Comparison of ENCODE assay signal across 16 cellular contexts in genomic region chr3:176950743-176951142, GRCh38.
DNase-seq lines count a peak whose midpoint lies in the region; ATAC-seq, FAIRE-seq and TF ChIP-seq lines count a peak whose summit lies in the region.
"Had no signal": no experiment of that assay in that cellular context is flagged by ENCODE, and none has a peak within 500 bp of the region (broad histone marks: within the 10 kb centered on the region; RNA-seq: fewer than 3 reads in every experiment).

No MANE protein-coding gene starts in this region.

- no peaks in the 10 kb centered on the region for H3K9me3 Mint-ChIP-seq in astrocyte (ENCODE audit: unreplicated experiment)
- H3K9me3 Mint-ChIP-seq: activated T-cell treated with anti-CD3 and anti-CD28 coated beads, Interleukin-2, amount 50 U/mL, for 72 hours; IgD-negative memory B cell; nephron had no signal

- intact Hi-C loops in Right ventricle myocardium superior (cut with DNase I), result no loop called here
- intact Hi-C loops in cardiac septum (cut with DNase I), result loop anchor here (2.0 to 10.0 kb wide), 6 partner anchors 92 to 1374 kb away; partner anchors contain the start of gene TBL1XR1
- intact Hi-C loops in left ventricle myocardium inferior (cut with micrococcal nuclease), result no loop called here
- intact Hi-C loops in aorta (cut with DNase I), result no loop called here
- intact Hi-C loops in testis (cut with DNase I; ENCODE audit: low total_unique reads), result no loop called here

- no peak overlapping the region for H3K4me3 ChIP-seq in astrocyte (ENCODE audit: insufficient read depth, low read depth, low read length)
- H3K4me3 ChIP-seq in left ventricle myocardium inferior, result no peak overlapping the region
- H3K4me3 ChIP-seq in aorta (ENCODE audit: low read length in 2 of 2), result no peak overlapping the region
- no peak overlapping the region for H3K4me3 ChIP-seq in testis
- no peak overlapping the region for H3K4me3 ChIP-seq in WERI-Rb-1 (ENCODE audit: low read depth, low read length)
- H3K4me3 ChIP-seq: esophagus squamous epithelium, smooth muscle cell, transverse colon had no signal

- no peak for TF ChIP-seq POLR2A in testis (IDR thresholded peaks at IDR 0.05)

- 35 to 42% methylated on average over 3 of the region's 3 CpGs for WGBS in aorta, 2 donors
- WGBS in testis, 2 donors, result 70 to 85% methylated on average over 3 of the region's 3 CpGs

- TF ChIP-seq CTCF in astrocyte (IDR thresholded peaks at IDR 0.05; ENCODE audit: insufficient read depth, low read depth, low read length), result no peak
- TF ChIP-seq CTCF in left ventricle myocardium inferior (IDR thresholded peaks at IDR 0.05; ENCODE audit: borderline replicate concordance), result no peak
- no peak for TF ChIP-seq CTCF in testis (IDR thresholded peaks at IDR 0.05)
- TF ChIP-seq CTCF in WERI-Rb-1 (IDR thresholded peaks at IDR 0.05; ENCODE audit: low read depth, low read length), result no peak

- no peaks in the 10 kb centered on the region for H3K79me2 ChIP-seq in astrocyte (ENCODE audit: insufficient read depth, low read length)

- no peak for FAIRE-seq in astrocyte (lab: Jason Lieb, UNC)
- FAIRE-seq: GM19239, kidney had no signal

- H2AFZ ChIP-seq in astrocyte (ENCODE audit: low read depth, low read length), result no peak overlapping the region

- H4K20me1 ChIP-seq in astrocyte (ENCODE audit: insufficient read depth, low read length), result no peaks in the 10 kb centered on the region

- H3K4me1 ChIP-seq in astrocyte (ENCODE audit: insufficient read depth, low read length), result peaks cover 23% of the 10 kb centered on the region
- peaks cover 38% of the 10 kb centered on the region for H3K4me1 ChIP-seq in left ventricle myocardium inferior
- H3K4me1 ChIP-seq in aorta (ENCODE audit: control insufficient read depth in 1 of 2, insufficient read depth in 2 of 2, low read length in 2 of 2), result peaks cover 0 to 7% of the 10 kb centered on the region in 2 donors
- no peaks in the 10 kb centered on the region for H3K4me1 ChIP-seq in testis

- no peaks in the 10 kb centered on the region for H3K9me3 ChIP-seq in astrocyte (ENCODE audit: insufficient read depth, low read depth, low read length)
- H3K9me3 ChIP-seq in left ventricle myocardium inferior (replicated peaks), result no peaks in the 10 kb centered on the region
- no peaks in the 10 kb centered on the region for H3K9me3 ChIP-seq in aorta (ENCODE audit: control insufficient read depth, low read length)
- H3K9me3 ChIP-seq in testis, result no peaks in the 10 kb centered on the region
- H3K9me3 ChIP-seq in WERI-Rb-1 (ENCODE audit: severe bottlenecking), result no peaks in the 10 kb centered on the region
- H3K9me3 ChIP-seq: esophagus squamous epithelium, transverse colon had no signal

- no peaks in the 10 kb centered on the region for H3K27me3 Mint-ChIP-seq in astrocyte (ENCODE audit: low read depth, unreplicated experiment)
- H3K27me3 Mint-ChIP-seq: IgD-negative memory B cell had no signal

- ATAC-seq in Right ventricle myocardium superior (ENCODE audit: poor library complexity) (peak; percentile 17), aorta (ENCODE audit: low FRiP score) (no peak), HG03175 (IDR thresholded peaks at IDR 0.05; ENCODE audit: unreplicated experiment) (no peak)
- ATAC-seq: activated T-cell treated with anti-CD3 and anti-CD28 coated beads, Interleukin-2, amount 50 U/mL, for 72 hours had no signal

- DNase-seq in Right ventricle myocardium superior (no peak), cardiac septum (ENCODE audit: low spot score) (no peak), astrocyte (ENCODE audit: low read depth) (peak; percentile 93), left ventricle myocardium inferior (no peak), aorta (no peak), testis (no peak), WERI-Rb-1 (no peak)
- DNase-seq: activated T-cell treated with anti-CD3 and anti-CD28 coated beads, Interleukin-2, amount 50 U/mL, for 72 hours; esophagus squamous epithelium; kidney; transverse colon had no signal

- H3K36me3 Mint-ChIP-seq in astrocyte (ENCODE audit: low read depth, unreplicated experiment), result peaks cover 2% of the 10 kb centered on the region
- H3K36me3 Mint-ChIP-seq: IgD-negative memory B cell had no signal

- no peak overlapping the region for H3K4me3 Mint-ChIP-seq in astrocyte (ENCODE audit: unreplicated experiment)
- H3K4me3 Mint-ChIP-seq: activated T-cell treated with anti-CD3 and anti-CD28 coated beads, Interleukin-2, amount 50 U/mL, for 72 hours; IgD-negative memory B cell; nephron had no signal

- peak overlapping the region; percentile 59 for H3K4me2 ChIP-seq in astrocyte (ENCODE audit: low read length)

- H3K27ac Mint-ChIP-seq in astrocyte (ENCODE audit: unreplicated experiment), result peak overlapping the region; percentile 64
- H3K27ac Mint-ChIP-seq: activated T-cell treated with anti-CD3 and anti-CD28 coated beads, Interleukin-2, amount 50 U/mL, for 72 hours; nephron had no signal

- H3K36me3 ChIP-seq in astrocyte (ENCODE audit: insufficient read depth, low read length) (no peaks in the 10 kb centered on the region), left ventricle myocardium inferior (no peaks in the 10 kb centered on the region), aorta (ENCODE audit: control insufficient read depth in 1 of 2, insufficient read depth in 2 of 2, low read length in 1 of 2) (no peaks in the 10 kb centered on the region), testis (ENCODE audit: low read depth, missing control alignments) (no peaks in the 10 kb centered on the region), WERI-Rb-1 (no peaks in the 10 kb centered on the region)
- H3K36me3 ChIP-seq: esophagus squamous epithelium, transverse colon had no signal

- peaks cover 28% of the 10 kb centered on the region for H3K4me1 Mint-ChIP-seq in astrocyte (ENCODE audit: low read depth, unreplicated experiment)
- H3K4me1 Mint-ChIP-seq: IgD-negative memory B cell had no signal

- no peaks in the 10 kb centered on the region for H3K27me3 ChIP-seq in astrocyte (ENCODE audit: insufficient read depth, low read length)
- no peaks in the 10 kb centered on the region for H3K27me3 ChIP-seq in left ventricle myocardium inferior (ENCODE audit: low read depth)
- no peaks in the 10 kb centered on the region for H3K27me3 ChIP-seq in aorta (ENCODE audit: control insufficient read depth in 1 of 2, insufficient read depth in 2 of 2, low read length in 1 of 2)
- no peaks in the 10 kb centered on the region for H3K27me3 ChIP-seq in testis
- no peaks in the 10 kb centered on the region for H3K27me3 ChIP-seq in WERI-Rb-1 (ENCODE audit: insufficient read depth, low read depth, severe bottlenecking)
- H3K27me3 ChIP-seq: esophagus squamous epithelium, transverse colon had no signal

- H3K27ac ChIP-seq in astrocyte (ENCODE audit: low read depth, low read length) (peak overlapping the region; percentile 79), left ventricle myocardium inferior (replicated peaks) (peak overlapping the region; percentile 76), aorta (ENCODE audit: low read depth in 1 of 2, low read length in 2 of 2) (peak overlapping the region; percentile 33 to 44), testis (no peak overlapping the region), WERI-Rb-1 (no peak overlapping the region)
- H3K27ac ChIP-seq: esophagus squamous epithelium, transverse colon had no signal

- peak overlapping the region; percentile 33 for H3K9ac ChIP-seq in astrocyte (ENCODE audit: low read length)

Comparison
In these comparisons a context has a peak if more than half of its experiments do, and no peak if none do; other contexts are left out.
1. H3K27ac ChIP-seq: peak in astrocyte (single experiment), left ventricle myocardium inferior (single experiment) and aorta (2 of 2); none in testis (0 of 2) and WERI-Rb-1 (single experiment).